ENCODE assay signal across 1 cellular context in the genomic region with DNA sequence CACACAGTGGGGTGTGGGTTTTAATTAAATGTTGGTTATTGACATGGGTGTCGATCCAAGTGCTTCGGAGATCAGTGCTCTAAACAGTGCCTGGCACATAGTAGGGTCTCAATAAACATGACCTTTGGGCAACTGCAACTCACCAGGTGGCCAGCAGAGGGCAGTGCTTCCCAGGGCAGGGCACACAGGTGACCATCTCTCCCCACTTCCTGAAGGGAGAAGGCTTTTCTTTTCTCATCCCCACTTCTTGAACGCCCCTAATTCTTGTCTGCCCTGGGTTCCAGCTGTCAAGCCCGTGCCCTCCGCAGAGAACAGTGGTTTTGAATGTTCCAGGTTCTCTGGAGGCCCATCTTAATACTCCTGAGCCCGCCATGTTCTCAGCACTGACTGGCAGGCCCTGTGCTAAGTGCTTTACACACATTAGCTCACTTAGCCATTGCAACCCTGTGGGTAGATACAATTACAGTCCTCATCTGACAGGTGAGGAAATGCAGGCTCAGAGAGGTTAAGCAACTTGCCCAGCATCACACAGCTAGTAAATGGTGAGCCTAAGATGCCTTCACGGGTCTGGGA.
TF ChIP-seq lines count a peak whose summit lies in the region.

No MANE protein-coding gene starts in this region.

TF ChIP-seq in SK-N-SH treated with all-trans-retinoic acid at 6 μM for 48 hours, 23 proteins besides CTCF, POLR2A, EP300 and RAD21 (continued from another document):
- TF ChIP-seq, protein P1, sequence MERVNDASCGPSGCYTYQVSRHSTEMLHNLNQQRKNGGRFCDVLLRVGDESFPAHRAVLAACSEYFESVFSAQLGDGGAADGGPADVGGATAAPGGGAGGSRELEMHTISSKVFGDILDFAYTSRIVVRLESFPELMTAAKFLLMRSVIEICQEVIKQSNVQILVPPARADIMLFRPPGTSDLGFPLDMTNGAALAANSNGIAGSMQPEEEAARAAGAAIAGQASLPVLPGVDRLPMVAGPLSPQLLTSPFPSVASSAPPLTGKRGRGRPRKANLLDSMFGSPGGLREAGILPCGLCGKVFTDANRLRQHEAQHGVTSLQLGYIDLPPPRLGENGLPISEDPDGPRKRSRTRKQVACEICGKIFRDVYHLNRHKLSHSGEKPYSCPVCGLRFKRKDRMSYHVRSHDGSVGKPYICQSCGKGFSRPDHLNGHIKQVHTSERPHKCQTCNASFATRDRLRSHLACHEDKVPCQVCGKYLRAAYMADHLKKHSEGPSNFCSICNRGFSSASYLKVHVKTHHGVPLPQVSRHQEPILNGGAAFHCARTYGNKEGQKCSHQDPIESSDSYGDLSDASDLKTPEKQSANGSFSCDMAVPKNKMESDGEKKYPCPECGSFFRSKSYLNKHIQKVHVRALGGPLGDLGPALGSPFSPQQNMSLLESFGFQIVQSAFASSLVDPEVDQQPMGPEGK (CRISPR knock-in tag; IDR thresholded peaks at IDR 0.05; ENCODE audit: borderline replicate concordance): no peak
- TF ChIP-seq ZC3H10 (CRISPR knock-in tag; IDR thresholded peaks at IDR 0.05) (no peak), SNAI2 (CRISPR knock-in tag; IDR thresholded peaks at IDR 0.05) (no peak), ZNF8 (CRISPR knock-in tag; IDR thresholded peaks at IDR 0.05) (no peak), ESRRG (CRISPR knock-in tag; IDR thresholded peaks at IDR 0.05) (no peak), BACH2 (CRISPR knock-in tag; IDR thresholded peaks at IDR 0.05; ENCODE audit: borderline replicate concordance) (no peak), ZNF70 (CRISPR knock-in tag; IDR thresholded peaks at IDR 0.05) (no peak), ISL1 (CRISPR knock-in tag; IDR thresholded peaks at IDR 0.05) (no peak)
